In the genomic region with DNA sequence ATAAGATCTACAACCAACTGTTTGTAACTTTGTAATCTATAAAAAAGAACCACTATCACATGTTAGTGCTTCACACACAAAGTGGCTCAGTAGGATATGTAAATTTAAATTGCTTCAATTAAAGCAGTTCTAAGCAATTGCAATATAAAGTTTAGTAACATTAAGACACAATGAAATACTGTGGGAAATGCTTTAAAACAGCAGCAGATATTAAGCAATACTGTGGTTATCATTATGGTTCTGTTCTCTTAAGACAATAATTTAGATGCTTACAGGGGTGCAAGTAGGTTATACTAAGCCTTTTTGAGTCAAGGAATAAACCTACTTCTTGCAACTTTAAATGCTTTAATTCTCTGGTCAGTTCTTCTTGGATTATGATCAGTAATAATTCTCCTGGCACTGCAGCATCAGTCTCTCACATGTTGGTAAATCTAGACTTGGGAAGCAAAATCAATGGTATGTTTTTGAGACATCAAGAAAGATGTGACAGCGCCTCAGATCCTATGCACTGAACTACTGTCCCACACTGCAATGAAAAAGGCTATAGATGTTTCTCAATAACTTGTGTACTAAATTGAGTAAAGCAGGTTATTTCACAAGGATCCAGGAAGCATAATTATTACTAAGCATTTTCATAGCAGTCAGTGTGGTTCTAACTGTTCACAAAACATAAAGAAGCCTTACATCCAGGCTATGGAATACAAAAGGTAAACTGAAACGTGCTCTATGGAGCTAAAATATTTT, we compare ENCODE assay signal across 20 cellular contexts.
"Had no signal": no experiment of that assay in that cellular context is flagged by ENCODE, and none has a peak within 500 bp of the region (broad histone marks: within the 10 kb centered on the region; RNA-seq: fewer than 3 reads in every experiment).

No MANE protein-coding gene starts in this region.

- H3K4me3 ChIP-seq: cardiac muscle cell, esophagus muscularis mucosa, gastroesophageal sphincter, heart left ventricle, smooth muscle cell, testis had no signal

- DNase-seq: activated CD4-positive, alpha-beta T cell treated with anti-CD3 and anti-CD28 coated beads, Interleukin-2, amount 10 ng/mL, durations not matched to agents 7 days and 5 days; activated CD8-positive, alpha-beta memory T cell treated with anti-CD3 and anti-CD28 coated beads, Interleukin-2, amount 50 U/mL, for 4 hours; activated effector memory CD4-positive, alpha-beta T cell treated with anti-CD3 and anti-CD28 coated beads, Interleukin-2, amount 50 U/mL, for 16 hours; activated naive CD4-positive, alpha-beta T cell treated with anti-CD3 and anti-CD28 coated beads, Interleukin-2, amount 50 U/mL, for 16 hours; activated T-cell treated with anti-CD3 and anti-CD28 coated beads, Interleukin-2, amount 50 U/mL, for 48 hours; effector CD8-positive, alpha-beta T cell; heart left ventricle; left ventricle myocardium superior; mesenchymal stem cell; natural killer cell; stimulated activated CD4-positive, alpha-beta T cell treated with anti-CD3 and anti-CD28 coated beads, Interleukin-4, amount 100 ng/mL, for 24 hours; testis had no signal

- H3K9me3 ChIP-seq: gastroesophageal sphincter, testis had no signal

- H3K27me3 ChIP-seq: cardiac muscle cell, esophagus muscularis mucosa, gastroesophageal sphincter, testis had no signal

- ATAC-seq: activated CD4-positive, CD25-positive, alpha-beta regulatory T cell treated with anti-CD3 and anti-CD28 coated beads, Interleukin-2, amount 50 U/mL, for 24 hours; gastroesophageal sphincter; left ventricle myocardium superior; natural killer cell; sciatic nerve; stimulated activated effector memory CD8-positive, alpha-beta T cell treated with anti-CD3 and anti-CD28 coated beads, Interleukin-12 subunit alpha, Interleukin-12 subunit beta, amount 100 ng/mL, for 72 hours had no signal

- H3K4me1 ChIP-seq: esophagus muscularis mucosa, gastroesophageal sphincter, heart left ventricle, parathyroid adenoma, testis had no signal

- H3K27ac ChIP-seq: cardiac muscle cell, esophagus muscularis mucosa, gastroesophageal sphincter, parathyroid adenoma, testis had no signal

- H3K36me3 ChIP-seq: cardiac muscle cell, esophagus muscularis mucosa, gastroesophageal sphincter, heart left ventricle had no signal
